1 cellular context compared by ENCODE assay signal in genomic region chr10:80148166-80148805, GRCh38.
TF ChIP-seq lines count a peak whose summit lies in the region.

No MANE protein-coding gene starts in this region.

TF ChIP-seq in IMR-90, 13 proteins besides CTCF, POLR2A, EP300 and RAD21:
- TF ChIP-seq BHLHE40 (IDR thresholded peaks at IDR 0.05; ENCODE audit: low read depth, low read length) (no peak), MXI1 (IDR thresholded peaks at IDR 0.05; ENCODE audit: borderline replicate concordance, low read depth, low read length) (no peak), NFE2L2 (IDR thresholded peaks at IDR 0.05; ENCODE audit: low read depth, low read length) (no peak), MAZ (IDR thresholded peaks at IDR 0.05; ENCODE audit: borderline replicate concordance, low read depth, low read length) (no peak), MAFK (IDR thresholded peaks at IDR 0.05; ENCODE audit: low read depth, low read length) (no peak), CHD1 (IDR thresholded peaks at IDR 0.05; ENCODE audit: low read depth, low read length) (no peak), RFX5 (IDR thresholded peaks at IDR 0.05; ENCODE audit: low read depth, low read length) (no peak)
